ENCODE assay signal across 1 cellular context in the genomic region with DNA sequence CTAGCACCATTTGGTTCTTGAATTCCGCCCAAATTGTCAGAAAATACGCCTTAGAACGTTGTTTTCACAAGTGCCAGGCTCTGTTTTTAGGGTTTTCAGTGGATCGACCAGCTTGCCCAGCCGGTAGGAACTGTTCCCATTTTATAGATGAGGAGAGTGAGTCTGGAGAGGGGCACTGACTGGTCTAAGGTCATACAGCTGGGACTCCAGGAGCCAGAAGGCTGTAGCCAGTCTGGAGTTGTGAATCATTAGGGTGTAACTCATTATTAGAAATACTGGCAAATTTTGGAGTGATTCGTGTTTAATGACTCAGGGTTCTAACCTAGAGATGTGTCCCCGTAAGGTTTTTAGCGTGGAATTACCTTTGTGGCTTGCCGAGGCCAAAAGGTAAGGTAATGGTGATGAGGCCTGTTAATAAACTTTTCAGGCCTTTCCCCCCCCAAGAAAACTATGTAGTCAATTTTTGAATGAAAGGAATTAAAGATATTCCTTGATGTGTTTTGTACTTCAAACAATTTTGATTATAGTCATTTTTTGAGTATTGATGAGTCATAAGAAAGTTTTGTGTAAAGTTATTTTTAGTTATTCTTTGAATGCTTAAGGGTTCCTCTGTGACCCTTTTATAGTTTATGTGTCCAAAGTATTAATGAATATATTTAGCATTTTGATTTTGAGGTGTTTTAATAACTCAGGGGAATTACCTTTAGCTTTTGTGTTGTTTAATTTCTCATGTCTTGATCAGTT.
TF ChIP-seq lines count a peak whose summit lies in the region.

No MANE protein-coding gene starts in this region.

TF ChIP-seq in GM23338, 12 proteins besides CTCF, POLR2A, EP300 and RAD21:
- TF ChIP-seq ZNF462 (CRISPR knock-in tag; IDR thresholded peaks at IDR 0.05) (no peak), CREB1 (CRISPR knock-in tag; IDR thresholded peaks at IDR 0.05; ENCODE audit: low read depth) (no peak), EZH2 (IDR thresholded peaks at IDR 0.05; ENCODE audit: low read depth, unreplicated experiment) (no peak), ZNF331 (CRISPR knock-in tag; IDR thresholded peaks at IDR 0.05; ENCODE audit: low read depth) (no peak), REST (IDR thresholded peaks at IDR 0.05; ENCODE audit: unreplicated experiment) (no peak), ZNF114 (CRISPR knock-in tag; IDR thresholded peaks at IDR 0.05) (no peak), STAT1 (IDR thresholded peaks at IDR 0.05; ENCODE audit: unreplicated experiment) (no peak), JUNB (IDR thresholded peaks at IDR 0.05; ENCODE audit: unreplicated experiment) (no peak), POLR2AphosphoS5 (IDR thresholded peaks at IDR 0.05; ENCODE audit: low read depth) (no peak), ETS1 (IDR thresholded peaks at IDR 0.05) (no peak), NANOG (IDR thresholded peaks at IDR 0.05; ENCODE audit: borderline replicate concordance) (no peak), EZH2phosphoT487 (IDR thresholded peaks at IDR 0.05; ENCODE audit: unreplicated experiment) (no peak)
